In the genomic region with DNA sequence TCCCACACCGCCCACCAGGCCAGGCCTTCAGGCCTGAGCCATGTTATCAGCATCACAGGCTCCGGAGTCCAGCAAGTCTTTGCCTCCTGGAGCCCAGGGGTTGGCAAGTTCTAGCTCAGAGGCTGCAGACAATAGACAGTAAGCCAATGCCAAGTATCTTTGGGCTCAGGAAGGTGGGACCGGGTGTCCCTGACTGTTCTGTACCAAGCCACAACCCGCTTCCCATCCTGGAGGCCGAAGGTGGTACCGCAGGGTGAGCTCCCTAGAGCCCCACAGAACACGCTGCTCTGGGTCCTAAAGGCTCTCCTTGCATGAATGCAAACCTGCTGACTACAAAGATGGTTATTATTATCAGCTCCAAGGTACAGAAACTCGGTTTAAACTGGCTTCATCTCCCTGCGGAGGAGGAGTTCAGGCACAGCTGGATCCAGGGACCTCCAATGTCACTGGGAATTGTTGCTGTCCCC, we compare ENCODE assay signal across 18 cellular contexts. TPM values are rescaled to one million over a fixed set of nuclear protein-coding genes. Genes with fewer than 3 reads are reported as not detected.
DNase-seq lines count a peak whose midpoint lies in the region; ATAC-seq and TF ChIP-seq lines count a peak whose summit lies in the region.
"Had no signal": no experiment of that assay in that cellular context is flagged by ENCODE, and none has a peak within 500 bp of the region (broad histone marks: within the 10 kb centered on the region; RNA-seq: fewer than 3 reads in every experiment).

No MANE protein-coding gene starts in this region.

- no peak for DNase-seq in activated CD4-positive, alpha-beta T cell treated with anti-CD3 and anti-CD28 coated beads for 36 hours
- DNase-seq in activated CD4-positive, alpha-beta T cell treated with anti-CD3 and anti-CD28 coated beads, Interleukin-2, amount 50 U/mL, for 48 hours: no peak
- peak; percentile 60 for DNase-seq in NAMALWA (ENCODE audit: low spot score)
- peak; percentile 82 for DNase-seq in endodermal cell
- DNase-seq in retinal pigment epithelial cell (ENCODE audit: low read depth): no peak
- DNase-seq in activated CD8-positive, alpha-beta memory T cell treated with anti-CD3 and anti-CD28 coated beads, Interleukin-2, amount 50 U/mL, for 48 hours: no peak
- DNase-seq: ACHN, activated gamma-delta T cell, GDM1, NCI-H2171, testis had no signal

- no peaks in the 10 kb centered on the region for H3K4me1 ChIP-seq in endodermal cell (ENCODE audit: control insufficient read depth, insufficient read depth, low read length)

- no peak overlapping the region for H3K4me3 ChIP-seq in endodermal cell (ENCODE audit: low read length)
- H3K4me3 ChIP-seq in retinal pigment epithelial cell (ENCODE audit: low read length): no peak overlapping the region
- H3K4me3 ChIP-seq: testis had no signal

- peaks cover 6% of the 10 kb centered on the region for H3K27me3 ChIP-seq in endodermal cell (ENCODE audit: control insufficient read depth, insufficient read depth, low read length, poor library complexity, severe bottlenecking)
- H3K27me3 ChIP-seq: testis had no signal

- H3K36me3 Mint-ChIP-seq in activated CD4-positive, alpha-beta T cell treated with anti-CD3 and anti-CD28 coated beads for 36 hours (ENCODE audit: low read depth): no peaks in the 10 kb centered on the region
- no peaks in the 10 kb centered on the region for H3K36me3 Mint-ChIP-seq in endodermal cell (ENCODE audit: low read depth)

- H3K36me3 ChIP-seq in endodermal cell (ENCODE audit: control insufficient read depth, insufficient read depth, low read length): no peaks in the 10 kb centered on the region

- no peak overlapping the region for H3K27ac Mint-ChIP-seq in activated CD4-positive, alpha-beta T cell treated with anti-CD3 and anti-CD28 coated beads for 36 hours
- no peak overlapping the region for H3K27ac Mint-ChIP-seq in endodermal cell

- POLR2A ChIA-PET in activated CD4-positive, alpha-beta T cell treated with anti-CD3 and anti-CD28 coated beads for 36 hours (lab: Charles Lee): no interaction called here

- H3K27me3 Mint-ChIP-seq in activated CD4-positive, alpha-beta T cell treated with anti-CD3 and anti-CD28 coated beads for 36 hours: peaks cover 15% of the 10 kb centered on the region
- H3K27me3 Mint-ChIP-seq in endodermal cell (ENCODE audit: insufficient read depth): peaks cover 29% of the 10 kb centered on the region

- no peak overlapping the region for H3K9ac ChIP-seq in endodermal cell (ENCODE audit: extremely low read depth, low read length, poor library complexity, severe bottlenecking)

- no peaks in the 10 kb centered on the region for H3K9me3 Mint-ChIP-seq in activated CD4-positive, alpha-beta T cell treated with anti-CD3 and anti-CD28 coated beads for 36 hours (ENCODE audit: low read depth)
- H3K9me3 Mint-ChIP-seq in endodermal cell: peaks cover 19% of the 10 kb centered on the region

- peak; percentile 53 for ATAC-seq in activated CD4-positive, alpha-beta T cell treated with anti-CD3 and anti-CD28 coated beads for 36 hours
- ATAC-seq in HG03457 (IDR thresholded peaks at IDR 0.05; ENCODE audit: unreplicated experiment) (no peak), HG03354 (IDR thresholded peaks at IDR 0.05; ENCODE audit: poor library complexity, severe bottlenecking, unreplicated experiment) (no peak)
- ATAC-seq: left lobe of liver had no signal

- peaks cover 3% of the 10 kb centered on the region for H3K4me1 Mint-ChIP-seq in activated CD4-positive, alpha-beta T cell treated with anti-CD3 and anti-CD28 coated beads for 36 hours
- H3K4me1 Mint-ChIP-seq in endodermal cell: peaks cover 3% of the 10 kb centered on the region

- no peak overlapping the region for H3K4me3 Mint-ChIP-seq in activated CD4-positive, alpha-beta T cell treated with anti-CD3 and anti-CD28 coated beads for 36 hours
- no peak overlapping the region for H3K4me3 Mint-ChIP-seq in endodermal cell

- H3K9me3 ChIP-seq in endodermal cell (ENCODE audit: control insufficient read depth, low read length): peaks cover 6% of the 10 kb centered on the region
- H3K9me3 ChIP-seq: testis had no signal

- intact Hi-C loops in activated CD4-positive, alpha-beta T cell treated with anti-CD3 and anti-CD28 coated beads for 36 hours (cut with DNase I, micrococcal nuclease): no loop called here

- peak; percentile 59 for TF ChIP-seq CTCF in endodermal cell (conservative IDR thresholded peaks at IDR 0.05)
- TF ChIP-seq CTCF in retinal pigment epithelial cell (conservative IDR thresholded peaks at IDR 0.05; ENCODE audit: low read depth, low read length): peak; percentile 8

- H3K27ac ChIP-seq in endodermal cell (ENCODE audit: low read depth, low read length): no peak overlapping the region
- H3K27ac ChIP-seq: testis had no signal

- 68 to 78% methylated on average over 9 of the region's 9 CpGs for WGBS in endodermal cell (ENCODE audit: insufficient coverage in 1 of 2, insufficient read length in 1 of 2), 2 experiments

- CTCF ChIA-PET in activated CD4-positive, alpha-beta T cell treated with anti-CD3 and anti-CD28 coated beads for 36 hours (lab: Charles Lee): interaction anchor here (0.5 to 1.1 kb wide), 4 partner anchors 9 to 111 kb away, joined by 3 to 4 read pairs (median 4); no protein-coding TSS in a partner anchor

RNA-seq across cellular contexts. Expression of a gene that starts 5.5 kb away (rescaled TPM):
- 10 to 100 TPM in 1 of 2 experiments, 1 to 10 TPM in 1; 8.5 to 10.1 TPM for total RNA-seq in activated CD4-positive, alpha-beta T cell treated with anti-CD3 and anti-CD28 coated beads for 36 hours
- total RNA-seq in endodermal cell: 10 to 100 TPM in 1 of 2 donors, 1 to 10 TPM in 1; 9.8 to 14.1 TPM
- 8.7 TPM for polyA plus RNA-seq in endodermal cell (2013, experiment 1 of 2)
- polyA plus RNA-seq in endodermal cell (2013, experiment 2 of 2): 9.6 TPM

RNA-seq across cellular contexts. Expression of a gene that starts 7.6 kb away (rescaled TPM):
- total RNA-seq in activated CD4-positive, alpha-beta T cell treated with anti-CD3 and anti-CD28 coated beads for 36 hours: 10 to 100 TPM; 83.0 to 91.3 TPM
- total RNA-seq in endodermal cell: 10 to 100 TPM; 49.1 to 66.4 TPM
- 59.6 TPM for polyA plus RNA-seq in endodermal cell (2013, experiment 1 of 2)
- 56.3 TPM for polyA plus RNA-seq in endodermal cell (2013, experiment 2 of 2)

RNA-seq across cellular contexts. Expression of a gene that starts 24.6 kb away (rescaled TPM):
- total RNA-seq in activated CD4-positive, alpha-beta T cell treated with anti-CD3 and anti-CD28 coated beads for 36 hours: not detected
- total RNA-seq in endodermal cell: not detected
- not detected for polyA plus RNA-seq in endodermal cell (2013, experiment 1 of 2)
- not detected for polyA plus RNA-seq in endodermal cell (2013, experiment 2 of 2)
- total RNA-seq: astrocyte, dermis microvascular lymphatic vessel endothelial cell, fibroblast of lung, left lobe of liver, SK-MEL-5, testis had no signal
- polyA plus RNA-seq: fibroblast of lung had no signal

RNA-seq across cellular contexts. Expression of a gene that starts 31.0 kb away (rescaled TPM):
- not detected for total RNA-seq in activated CD4-positive, alpha-beta T cell treated with anti-CD3 and anti-CD28 coated beads for 36 hours
- under 1 TPM; 0.81 to 0.82 TPM for total RNA-seq in endodermal cell
- 0.21 TPM for polyA plus RNA-seq in endodermal cell (2013, experiment 1 of 2)
- not detected for polyA plus RNA-seq in endodermal cell (2013, experiment 2 of 2)
- total RNA-seq: dermis microvascular lymphatic vessel endothelial cell had no signal
- polyA plus RNA-seq: fibroblast of lung had no signal

RNA-seq across cellular contexts. Expression of a gene that starts 37.3 kb away (rescaled TPM):
- total RNA-seq in activated CD4-positive, alpha-beta T cell treated with anti-CD3 and anti-CD28 coated beads for 36 hours: 10 to 100 TPM; 69.0 to 77.4 TPM
- 10 to 100 TPM; 76.6 to 86.4 TPM for total RNA-seq in endodermal cell
- 58.5 TPM for polyA plus RNA-seq in endodermal cell (2013, experiment 1 of 2)
- polyA plus RNA-seq in endodermal cell (2013, experiment 2 of 2): 53.7 TPM

Comparison
In these comparisons a context has a peak if more than half of its experiments do, and no peak if none do; other contexts are left out.
1. DNase-seq: peak in NAMALWA (single experiment) and endodermal cell (single experiment); none in activated CD4-positive, alpha-beta T cell treated with anti-CD3 and anti-CD28 coated beads for 36 hours (single experiment), activated CD4-positive, alpha-beta T cell treated with anti-CD3 and anti-CD28 coated beads, Interleukin-2, amount 50 U/mL, for 48 hours (0 of 2), retinal pigment epithelial cell (single experiment) and activated CD8-positive, alpha-beta memory T cell treated with anti-CD3 and anti-CD28 coated beads, Interleukin-2, amount 50 U/mL, for 48 hours (single experiment).